1 cellular context compared by ENCODE assay signal in genomic region chr10:16297652-16298051, GRCh38.
TF ChIP-seq lines count a peak whose summit lies in the region.

No MANE protein-coding gene starts in this region.

TF ChIP-seq in GM23338, 12 proteins besides CTCF, POLR2A, EP300 and RAD21 (continued from another document):
- TF ChIP-seq ETS1 (IDR thresholded peaks at IDR 0.05) (no peak), EZH2 (IDR thresholded peaks at IDR 0.05; ENCODE audit: low read depth, unreplicated experiment) (no peak), JUNB (IDR thresholded peaks at IDR 0.05; ENCODE audit: unreplicated experiment) (no peak), EZH2phosphoT487 (IDR thresholded peaks at IDR 0.05; ENCODE audit: unreplicated experiment) (no peak), NANOG (IDR thresholded peaks at IDR 0.05; ENCODE audit: borderline replicate concordance) (no peak), STAT1 (IDR thresholded peaks at IDR 0.05; ENCODE audit: unreplicated experiment) (no peak), ZNF114 (CRISPR knock-in tag; IDR thresholded peaks at IDR 0.05) (no peak), ZNF331 (CRISPR knock-in tag; IDR thresholded peaks at IDR 0.05; ENCODE audit: low read depth) (no peak)
